In genomic region chr6:33112148-33112547, GRCh38 we compare ENCODE assay signal across 8 cellular contexts. TPM values are rescaled to one million over a fixed set of nuclear protein-coding genes. Genes with fewer than 3 reads are reported as not detected.
DNase-seq lines count a peak whose midpoint lies in the region; ATAC-seq, FAIRE-seq and TF ChIP-seq lines count a peak whose summit lies in the region.

No MANE protein-coding gene starts in this region.

- no peak for TF ChIP-seq CTCF in foreskin fibroblast (IDR thresholded peaks at IDR 0.05; ENCODE audit: low read depth, low read length)

- no peaks in the 10 kb centered on the region for H3K36me3 ChIP-seq in small intestine (ENCODE audit: control insufficient read depth in 2 of 2, insufficient read depth in 2 of 2, low read length in 2 of 2)

- H3K4me1 ChIP-seq in small intestine (ENCODE audit: control insufficient read depth in 2 of 2, insufficient read depth in 1 of 2, low read depth in 1 of 2, low read length in 1 of 2), result no peaks in the 10 kb centered on the region

- DNase-seq in DMS114 treated with DMSO at 0.1 percent for 48 hours (lab: John Stamatoyannopoulos, UW; ENCODE audit: unreplicated experiment), result peak; percentile 42
- peak; percentile 55 for DNase-seq in GM19239 (ENCODE audit: insufficient read length, low spot score)
- DNase-seq in SK-N-DZ (ENCODE audit: low spot score), result peak; percentile 20
- peak; percentile 41 to 79 for DNase-seq in foreskin fibroblast
- peak; percentile 69 for DNase-seq in small intestine
- DNase-seq in NCI-H345 treated with DMSO at 0.1 percent for 48 hours (lab: John Stamatoyannopoulos, UW; ENCODE audit: unreplicated experiment), result no peak
- no peak for DNase-seq in DMS79 (lab: John Stamatoyannopoulos, UW)

- 4 to 19% (median 16%) methylated on average over 1 of the region's 1 CpG for WGBS in small intestine, 3 donors

- H3K4me3 ChIP-seq in foreskin fibroblast (ENCODE audit: low read depth in 1 of 2, low read length in 2 of 2) (no peak overlapping the region), small intestine (ENCODE audit: low read depth in 1 of 2, low read length in 2 of 2) (no peak overlapping the region)

- peak; percentile 91 for FAIRE-seq in GM19239 (lab: Jason Lieb, UNC)
- no peak for FAIRE-seq in small intestine (lab: Jason Lieb, UNC)

- peaks cover 0 to 11% of the 10 kb centered on the region in 2 donors for H3K27me3 ChIP-seq in small intestine (ENCODE audit: control insufficient read depth in 2 of 2, insufficient read depth in 2 of 2, low read length in 2 of 2)

- peak; percentile 76 for ATAC-seq in HG03175 (IDR thresholded peaks at IDR 0.05; ENCODE audit: unreplicated experiment)

- H3K9me3 ChIP-seq in small intestine (ENCODE audit: control insufficient read depth, low read depth), result no peaks in the 10 kb centered on the region

- H3K27ac ChIP-seq in small intestine (ENCODE audit: low read depth in 1 of 2, low read length in 1 of 2), result no peak overlapping the region

RNA-seq across cellular contexts. Expression of gene HLA-DPB1, which starts 36.4 kb away (rescaled TPM):
- polyA plus RNA-seq in SK-N-DZ (2014; cell fraction: cytosol; rRNA removed), result 8.2 and 8.5 TPM in 2 replicates
- 0.69 and 0.83 TPM in 2 replicates for polyA plus RNA-seq in SK-N-DZ (2014; cell fraction: nucleus; rRNA removed)
- 100 to 1,000 TPM in 1 of 3 donors, 10 to 100 TPM in 2; 14.3 to 150 (median 66.8) TPM for polyA plus RNA-seq in small intestine

RNA-seq across cellular contexts. Expression of gene HLA-DPA1, which starts 38.7 kb away (rescaled TPM):
- not detected in 2 replicates for polyA plus RNA-seq in SK-N-DZ (2014; cell fraction: cytosol; rRNA removed)
- 0.06 TPM in 1 of 2 replicates, not detected in the other for polyA plus RNA-seq in SK-N-DZ (2014; cell fraction: nucleus; rRNA removed)
- polyA plus RNA-seq in small intestine, result 10 to 100 TPM in 2 of 3 donors, 1 to 10 TPM in 1; 9.4 to 86.7 (median 32.1) TPM

Comparison
In these comparisons a context has a peak if more than half of its experiments do, and no peak if none do; other contexts are left out.
1. DNase-seq: peak in DMS114 treated with DMSO at 0.1 percent for 48 hours (single experiment), GM19239 (single experiment), SK-N-DZ (single experiment), foreskin fibroblast (2 of 2) and small intestine (single experiment); none in NCI-H345 treated with DMSO at 0.1 percent for 48 hours (single experiment) and DMS79 (single experiment).